Comparison of ENCODE assay signal across 7 cellular contexts in the genomic region with DNA sequence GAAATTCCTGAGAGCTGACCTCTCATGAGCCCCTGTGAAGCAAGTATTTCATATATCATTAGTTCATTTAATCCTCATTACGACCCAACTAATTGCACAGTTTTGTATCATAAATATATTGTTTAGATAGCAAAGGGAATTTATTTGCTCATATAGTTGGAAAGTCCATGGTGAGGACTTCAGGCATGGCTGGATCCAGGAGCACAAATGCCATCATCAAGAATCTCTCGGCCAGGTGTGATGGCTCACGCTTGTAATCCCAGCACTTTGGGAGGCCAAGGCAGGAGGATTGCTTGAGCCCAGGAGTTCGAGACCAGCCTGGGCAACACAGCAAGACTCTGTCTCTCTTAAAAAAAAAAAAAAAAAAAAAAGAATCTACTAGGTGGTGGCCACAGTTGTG. TPM values are rescaled to one million over a fixed set of nuclear protein-coding genes. Genes with fewer than 3 reads are reported as not detected.
DNase-seq lines count a peak whose midpoint lies in the region; ATAC-seq and TF ChIP-seq lines count a peak whose summit lies in the region.
"Not testable (repeated sequence)": the region's sequence is repeated elsewhere in the genome, so short reads cannot be mapped to it uniquely, and the experiment has no call there.

No MANE protein-coding gene starts in this region.

- in situ Hi-C loops in transverse colon (cut with MboI; ENCODE audit: low pct_ligation_motif_present in 1 of 4, low pct_unique_long_range_greater_than_20kb in 1 of 4, low sequenced_read_pairs in 3 of 4) = not testable (repeated sequence)

- not testable (repeated sequence) for H3K4me3 ChIP-seq in HCT116 (replicated peaks in 1 of 2; ENCODE audit: low read depth in 1 of 2, low read length in 2 of 2); breast epithelium; heart left ventricle; left lung; spleen; transverse colon

- DNase-seq in HCT116 (ENCODE audit: low read depth, low spot score); breast epithelium (ENCODE audit: low spot score in 2 of 2); heart left ventricle; left lung; transverse colon: not testable (repeated sequence)
- DNase-seq in spleen = peak; percentile 4

- H3K27me3 ChIP-seq in HCT116 (ENCODE audit: insufficient read depth, low read length); breast epithelium; heart left ventricle; left lung; spleen (replicated peaks in 1 of 7); transverse colon: not testable (repeated sequence)

- POLR2A ChIA-PET in HCT116 (lab: Charles Lee) = not testable (repeated sequence)

- H3K4me1 Mint-ChIP-seq in nephron = peaks cover 48% of the 10 kb centered on the region

- not testable (repeated sequence) for H3K9me3 ChIP-seq in HCT116 (ENCODE audit: control insufficient read depth in 1 of 2, insufficient read depth in 1 of 2, low read depth in 1 of 2, low read length in 2 of 2); breast epithelium; heart left ventricle; left lung; spleen; transverse colon

- H3K9ac ChIP-seq in HCT116 (ENCODE audit: low read length) = not testable (repeated sequence)

- H3K9me2 ChIP-seq in HCT116 (ENCODE audit: insufficient read depth) = not testable (repeated sequence)

- not testable (repeated sequence) for BruUV-seq in HCT116 (replicated peaks; lab: Mats Ljungman, UMichigan)

- not testable (repeated sequence) for H3K36me3 ChIP-seq in HCT116 (ENCODE audit: control insufficient read depth in 1 of 2, insufficient read depth in 2 of 2, low read length in 2 of 2); breast epithelium; heart left ventricle; left lung; spleen; transverse colon

- TF ChIP-seq EP300 in transverse colon (IDR thresholded peaks at IDR 0.05; ENCODE audit: low read depth) = not testable (repeated sequence)

- TF ChIP-seq POLR2A in HCT116 (IDR thresholded peaks at IDR 0.05; ENCODE audit: borderline replicate concordance, extremely low read depth, insufficient read depth, insufficient read length); breast epithelium (IDR thresholded peaks at IDR 0.05); heart left ventricle (IDR thresholded peaks at IDR 0.05); spleen (IDR thresholded peaks at IDR 0.05); transverse colon (IDR thresholded peaks at IDR 0.05): not testable (repeated sequence)

- not testable (repeated sequence) for H3K79me2 ChIP-seq in HCT116 (ENCODE audit: insufficient read depth, low read length)

- H4K20me1 ChIP-seq in HCT116 (ENCODE audit: insufficient read depth) = not testable (repeated sequence)

- peak overlapping the region; percentile 15; the same call in 1 of the 2 replicates for H3K4me2 ChIP-seq in HCT116 (ENCODE audit: low read length)

- H3K27me3 Mint-ChIP-seq in nephron (ENCODE audit: low read depth) = not testable (repeated sequence)

- not testable (repeated sequence) for H3K4me1 ChIP-seq in HCT116 (ENCODE audit: control insufficient read depth in 1 of 2, insufficient read depth in 2 of 2, low read length in 2 of 2); breast epithelium
- H3K4me1 ChIP-seq in heart left ventricle = peaks cover 0 to 32% (median 1%) of the 10 kb centered on the region in 12 donors
- H3K4me1 ChIP-seq in left lung = peaks cover 0 to 54% of the 10 kb centered on the region in 2 donors
- peaks cover 0 to 65% (median 20%) of the 10 kb centered on the region in 6 donors for H3K4me1 ChIP-seq in spleen
- H3K4me1 ChIP-seq in transverse colon = peaks cover 0 to 25% (median 2%) of the 10 kb centered on the region in 4 donors

- RAD21 ChIA-PET in HCT116 (lab: Charles Lee; ENCODE audit: low non-redundant PET in 1 of 2, low total read pairs in 2 of 2, uncharacterized antibody in 2 of 2, unreplicated experiment in 2 of 2) = not testable (repeated sequence)

- TF ChIP-seq CTCF in HCT116 (IDR thresholded peaks at IDR 0.05 in 2 of 3, conservative IDR thresholded peaks at IDR 0.05 in 1 of 3; ENCODE audit: borderline replicate concordance in 1 of 3, insufficient read depth in 1 of 3, low read depth in 2 of 3, low read length in 2 of 3); breast epithelium (IDR thresholded peaks at IDR 0.05); heart left ventricle (IDR thresholded peaks at IDR 0.05); left lung (IDR thresholded peaks at IDR 0.05); nephron (IDR thresholded peaks at IDR 0.05; ENCODE audit: unreplicated experiment in 3 of 3); spleen (IDR thresholded peaks at IDR 0.05 in 8 of 11, conservative IDR thresholded peaks at IDR 0.05 in 3 of 11); transverse colon (IDR thresholded peaks at IDR 0.05): not testable (repeated sequence)

- peak overlapping the region; percentile 93 to 99 (median 95) for H3K27ac Mint-ChIP-seq in nephron

- CTCF ChIA-PET in HCT116 (lab: Charles Lee) = not testable (repeated sequence)

- not testable (repeated sequence) for H3K4me3 Mint-ChIP-seq in nephron

- not testable (repeated sequence) for H2AFZ ChIP-seq in HCT116 (ENCODE audit: low read depth, low read length, poor library complexity, severe bottlenecking)

- H3K36me3 Mint-ChIP-seq in nephron (ENCODE audit: low read depth) = not testable (repeated sequence)

- not testable (repeated sequence) for H3K9me3 Mint-ChIP-seq in nephron

- ATAC-seq in HCT116, heart left ventricle, left lung: not testable (repeated sequence)

- H3K27ac ChIP-seq in HCT116 (ENCODE audit: low read depth, low read length) = not testable (repeated sequence)
- H3K27ac ChIP-seq in breast epithelium (peak overlapping the region; percentile 53 to 60), heart left ventricle (peak overlapping the region in 9 of 12 donors; percentile 27 to 87 (median 53)), left lung (peak overlapping the region; percentile 19 to 71), spleen (peak overlapping the region in 7 of 8 donors; percentile 42 to 82 (median 74)), transverse colon (peak overlapping the region; percentile 54 to 64 (median 62))

- intact Hi-C loops in HCT116 (cut with micrococcal nuclease); breast epithelium (cut with DNase I; ENCODE audit: low total_unique reads); left lung (cut with DNase I); spleen (cut with DNase I; ENCODE audit: low total_unique reads); transverse colon (cut with DNase I; ENCODE audit: low total_unique reads): not testable (repeated sequence)
- intact Hi-C loops in heart left ventricle (cut with DNase I) = loop anchor here in 1 of 10 donors (5.0 kb wide), 1 partner anchor 48 kb away; no protein-coding TSS in a partner anchor

- TF ChIP-seq RAD21 in HCT116 (IDR thresholded peaks at IDR 0.05; ENCODE audit: low read depth) = not testable (repeated sequence)

- WGBS in heart left ventricle, 4 donors = 91 to 95% (median 92%) methylated on average over 4 of the region's 4 CpGs
- WGBS in spleen, 5 donors = 81 to 93% (median 88%) methylated on average over 4 of the region's 4 CpGs
- 87 to 100% methylated on average over 1 to 4 of the region's 4 CpGs for WGBS in transverse colon (ENCODE audit: low coverage in 1 of 2), 2 donors

RNA-seq across cellular contexts. Expression of gene LITAF, which starts 17.6 kb away (rescaled TPM):
- total RNA-seq in HCT116 (2021; ENCODE audit: unreplicated experiment) (84.2 TPM), breast epithelium (100 to 1,000 TPM in 1 of 3 donors, 10 to 100 TPM in 2; 50.6 to 109 (median 59.0) TPM), heart left ventricle (100 to 1,000 TPM in 1 of 9 donors, 10 to 100 TPM in 8; 34.1 to 133 (median 54.0) TPM), left lung (100 to 1,000 TPM; 125 to 277 TPM), spleen (100 to 1,000 TPM; 114 to 312 (median 190) TPM), transverse colon (100 to 1,000 TPM in 2 of 4 donors, 10 to 100 TPM in 2; 32.8 to 193 (median 101) TPM)
- 86.6 and 106 TPM in 2 replicates for polyA plus RNA-seq in HCT116 (2012)
- polyA plus RNA-seq in heart left ventricle (10 to 100 TPM; 12.2 to 32.5 TPM), spleen (10 to 100 TPM; 55.8 to 87.4 (median 58.9) TPM)
